Comparison of ENCODE assay signal across 16 cellular contexts in the genomic region with DNA sequence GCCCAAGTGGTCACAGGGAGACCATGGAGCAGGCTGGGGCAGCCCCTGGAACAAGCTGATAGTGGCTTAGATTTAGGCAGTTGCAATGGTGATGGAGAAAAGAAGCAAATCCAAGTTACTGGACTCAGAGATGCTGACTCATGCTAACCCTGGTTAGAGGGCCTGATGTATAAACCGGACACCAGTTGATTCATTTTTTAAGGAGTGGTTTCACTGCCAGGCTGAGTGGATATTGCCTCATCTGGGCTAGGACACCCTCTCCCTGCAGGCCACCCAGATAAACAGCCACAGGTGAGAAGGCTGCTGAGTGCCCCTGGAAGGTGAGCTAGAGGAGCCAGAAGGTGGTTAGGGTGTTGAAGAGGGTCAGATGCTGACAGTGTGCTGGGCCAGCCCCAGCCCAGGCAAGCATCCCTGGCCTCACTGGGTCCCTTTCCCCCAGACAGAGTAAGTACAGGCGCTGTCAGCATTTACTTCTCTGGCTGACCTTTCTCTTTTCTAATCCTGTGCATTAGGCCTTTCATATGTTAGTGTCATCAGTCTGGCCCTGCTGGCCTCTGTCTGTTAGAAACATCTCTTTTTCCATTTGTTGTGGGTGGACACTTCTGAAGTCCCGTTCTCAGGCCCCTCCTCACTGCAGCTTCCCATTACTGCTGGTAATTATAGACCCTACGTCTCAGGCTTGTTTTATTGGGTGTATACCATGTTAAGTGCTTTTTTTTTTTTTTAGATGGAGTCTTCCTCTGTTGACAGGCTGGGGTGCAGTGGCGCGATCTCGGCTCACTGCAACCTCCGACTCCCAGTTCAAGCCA. TPM values are rescaled to one million over a fixed set of nuclear protein-coding genes. Genes with fewer than 3 reads are reported as not detected.
DNase-seq lines count a peak whose midpoint lies in the region; ATAC-seq and TF ChIP-seq lines count a peak whose summit lies in the region.
"Had no signal": no experiment of that assay in that cellular context is flagged by ENCODE, and none has a peak within 500 bp of the region (broad histone marks: within the 10 kb centered on the region; RNA-seq: fewer than 3 reads in every experiment).

No MANE protein-coding gene starts in this region.

- CTCF ChIA-PET in AG04450 (lab: Charles Lee) = interaction anchor here (1.0 to 1.7 kb wide), 3 partner anchors 10 to 32 kb away, joined by 3 to 9 read pairs (median 4); no protein-coding TSS in a partner anchor

- H3K27me3 ChIP-seq in AG04450 (ENCODE audit: control insufficient read depth, insufficient read depth, low read length) = no peaks in the 10 kb centered on the region
- H3K27me3 ChIP-seq: colonic mucosa, pancreas had no signal

- DNase-seq in AG04450 (ENCODE audit: low read depth, low spot score) (no peak), HFFc6 (peak; percentile 85), fibroblast of villous mesenchyme (ENCODE audit: low read depth) (peak; percentile 62), NCI-H1694 (lab: John Stamatoyannopoulos, UW) (no peak), substantia nigra (lab: John Stamatoyannopoulos, UW) (no peak)
- DNase-seq: activated CD4-positive, alpha-beta memory T cell treated with anti-CD3 and anti-CD28 coated beads, Interleukin-2, amount 10 ng/mL, durations not matched to agents 7 days and 5 days; C1 segment of cervical spinal cord; colonic mucosa; NCI-H2029 treated with DMSO at 0.1 percent for 48 hours; pancreas; stimulated activated CD4-positive, alpha-beta T cell treated with anti-CD3 and anti-CD28 coated beads, Interleukin-1b, Interleukin-23, amount 100 ng/mL, for 48 hours; stimulated activated naive CD4-positive, alpha-beta T cell treated with Interleukin-2 at 50 U/mL for 16 hours; T-helper 2 cell had no signal

- no peaks in the 10 kb centered on the region for H3K9me3 Mint-ChIP-seq in HFFc6
- H3K9me3 Mint-ChIP-seq: activated CD4-positive, alpha-beta memory T cell treated with anti-CD3 and anti-CD28 coated beads, Interleukin-2, amount 10 ng/mL, durations not matched to agents 7 days and 5 days had no signal

- H3K27me3 Mint-ChIP-seq in HFFc6 (ENCODE audit: insufficient read depth) = no peaks in the 10 kb centered on the region; the same call in 1 of the 2 replicates

- peak overlapping the region; percentile 9; the same call in 1 of the 2 replicates for H3K4me3 Mint-ChIP-seq in HFFc6
- H3K4me3 Mint-ChIP-seq: activated CD4-positive, alpha-beta memory T cell treated with anti-CD3 and anti-CD28 coated beads, Interleukin-2, amount 10 ng/mL, durations not matched to agents 7 days and 5 days had no signal

- H3K36me3 Mint-ChIP-seq in HFFc6 (ENCODE audit: low read depth) = no peaks in the 10 kb centered on the region

- peaks cover 39% of the 10 kb centered on the region for H3K4me1 Mint-ChIP-seq in HFFc6 (ENCODE audit: low read depth)
- H3K4me1 Mint-ChIP-seq: activated CD4-positive, alpha-beta memory T cell treated with anti-CD3 and anti-CD28 coated beads, Interleukin-2, amount 10 ng/mL, durations not matched to agents 7 days and 5 days had no signal

- TF ChIP-seq CTCF in AG04450 (IDR thresholded peaks at IDR 0.05; ENCODE audit: low read depth, low read length) (no peak), HFFc6 (IDR thresholded peaks at IDR 0.05) (no peak), fibroblast of villous mesenchyme (IDR thresholded peaks at IDR 0.05; ENCODE audit: insufficient read depth, low read depth, low read length) (no peak)

- ATAC-seq in SK-N-SH treated with all-trans-retinoic acid at 6 μM for 48 hours (peak; percentile 82), GM18498 (IDR thresholded peaks at IDR 0.05; ENCODE audit: unreplicated experiment) (no peak), GM21447 (IDR thresholded peaks at IDR 0.05; ENCODE audit: unreplicated experiment) (no peak)

- H3K27ac Mint-ChIP-seq in HFFc6 = peak overlapping the region; percentile 95
- H3K27ac Mint-ChIP-seq: activated CD4-positive, alpha-beta memory T cell treated with anti-CD3 and anti-CD28 coated beads, Interleukin-2, amount 10 ng/mL, durations not matched to agents 7 days and 5 days had no signal

- no peaks in the 10 kb centered on the region for H3K9me3 ChIP-seq in AG04450 (ENCODE audit: control insufficient read depth, insufficient read depth, low read length)
- H3K9me3 ChIP-seq: colonic mucosa, pancreas had no signal

- no peak overlapping the region for H3K4me3 ChIP-seq in AG04450 (ENCODE audit: low read depth, low read length)
- H3K4me3 ChIP-seq in fibroblast of villous mesenchyme (ENCODE audit: low read depth, low read length) = no peak overlapping the region
- H3K4me3 ChIP-seq: colonic mucosa, pancreas had no signal

- peak overlapping the region; percentile 52 for H3K27ac ChIP-seq in AG04450 (ENCODE audit: low read depth, low read length)
- H3K27ac ChIP-seq in substantia nigra (ENCODE audit: low read depth, low read length, poor library complexity, severe bottlenecking) = no peak overlapping the region
- H3K27ac ChIP-seq: colonic mucosa, pancreas had no signal

- POLR2A ChIA-PET in AG04450 (lab: Yijun Ruan, JAX) = interaction anchor here (0.6 to 0.7 kb wide), 2 partner anchors 138 to 975 kb away, joined by 3 to 4 read pairs; no protein-coding TSS in a partner anchor

TF ChIP-seq in SK-N-SH treated with all-trans-retinoic acid at 6 μM for 48 hours, 23 proteins besides CTCF, POLR2A, EP300 and RAD21:
- TF ChIP-seq ZFP3 (CRISPR knock-in tag; IDR thresholded peaks at IDR 0.05) = no peak
- no peak for TF ChIP-seq ZNF8 (CRISPR knock-in tag; IDR thresholded peaks at IDR 0.05)
- TF ChIP-seq, protein P1, sequence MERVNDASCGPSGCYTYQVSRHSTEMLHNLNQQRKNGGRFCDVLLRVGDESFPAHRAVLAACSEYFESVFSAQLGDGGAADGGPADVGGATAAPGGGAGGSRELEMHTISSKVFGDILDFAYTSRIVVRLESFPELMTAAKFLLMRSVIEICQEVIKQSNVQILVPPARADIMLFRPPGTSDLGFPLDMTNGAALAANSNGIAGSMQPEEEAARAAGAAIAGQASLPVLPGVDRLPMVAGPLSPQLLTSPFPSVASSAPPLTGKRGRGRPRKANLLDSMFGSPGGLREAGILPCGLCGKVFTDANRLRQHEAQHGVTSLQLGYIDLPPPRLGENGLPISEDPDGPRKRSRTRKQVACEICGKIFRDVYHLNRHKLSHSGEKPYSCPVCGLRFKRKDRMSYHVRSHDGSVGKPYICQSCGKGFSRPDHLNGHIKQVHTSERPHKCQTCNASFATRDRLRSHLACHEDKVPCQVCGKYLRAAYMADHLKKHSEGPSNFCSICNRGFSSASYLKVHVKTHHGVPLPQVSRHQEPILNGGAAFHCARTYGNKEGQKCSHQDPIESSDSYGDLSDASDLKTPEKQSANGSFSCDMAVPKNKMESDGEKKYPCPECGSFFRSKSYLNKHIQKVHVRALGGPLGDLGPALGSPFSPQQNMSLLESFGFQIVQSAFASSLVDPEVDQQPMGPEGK (CRISPR knock-in tag; IDR thresholded peaks at IDR 0.05; ENCODE audit: borderline replicate concordance) = no peak
- TF ChIP-seq GLIS3 (CRISPR knock-in tag; IDR thresholded peaks at IDR 0.05) = no peak

RNA-seq across cellular contexts. Expression of gene EPB41L1, which starts 13.5 kb away (rescaled TPM):
- polyA plus RNA-seq in AG04450 (2011; rRNA removed) = 17.8 and 23.6 TPM in 2 replicates
- polyA minus RNA-seq in AG04450 (2011; rRNA and poly(A)+ RNA removed) = 17.9 and 18.9 TPM in 2 replicates
- 10 to 100 TPM; 41.9 to 51.0 (median 43.4) TPM for total RNA-seq in HFFc6 (2021; fragmentation: NEBNext Ultra II Directional; extraction: Animal tissue kit (Norgen Biotek cat#: 25700))
- 9.1 and 12.6 TPM in 2 replicates for total RNA-seq in fibroblast of villous mesenchyme

Comparison
In these comparisons a context has a peak if more than half of its experiments do, and no peak if none do; other contexts are left out.
1. DNase-seq: peak in HFFc6 (single experiment) and fibroblast of villous mesenchyme (single experiment); none in AG04450 (single experiment), NCI-H1694 (single experiment) and substantia nigra (0 of 49).